ENCODE assay signal across 8 cellular contexts in genomic region chr1:32886012-32886827, GRCh38.
A peak's percentile ranks its signal among the peaks of the same experiment; 100 is the strongest.
DNase-seq lines count a peak whose midpoint lies in the region; ATAC-seq lines count a peak whose summit lies in the region.

HPCA (plus strand) TSS chr1:32886491; CDS start chr1:32888899, 2,408 bp downstream.

- peaks cover 7% of the 10 kb centered on the region for H3K4me1 ChIP-seq in iPS-18a (ENCODE audit: control insufficient read depth, low read depth, low read length)

- DNase-seq in NCI-H748 (lab: John Stamatoyannopoulos, UW; ENCODE audit: unreplicated experiment) (peak; percentile 51), NCI-H748 treated with DMSO at 0.1 percent for 48 hours (lab: John Stamatoyannopoulos, UW) (no peak), NCI-H226 (peak; percentile 52), middle frontal gyrus (ENCODE audit: extremely low spot score, low spot score) (no peak)
- peak; percentile 14 to 46 (median 27) for DNase-seq in stimulated activated CD4-positive, alpha-beta T cell treated with anti-CD3 and anti-CD28 coated beads, TNF-alpha, amount 100 ng/mL, for 48 hours (ENCODE audit: low read depth in 3 of 3)

- H3K9me3 ChIP-seq in iPS-18a (ENCODE audit: control insufficient read depth, low read depth, low read length) = no peaks in the 10 kb centered on the region

- H3K9ac ChIP-seq in iPS-18a (ENCODE audit: low read length) = no peak within 1 kb of the TSS

- H3K27ac ChIP-seq in angular gyrus (ENCODE audit: low read depth, low read length) (peak within 1 kb of the TSS; percentile 7), iPS-18a (ENCODE audit: low read length) (no peak within 1 kb of the TSS)

- H3K27me3 ChIP-seq in iPS-18a (ENCODE audit: control insufficient read depth, insufficient read depth, low read length) = peaks cover 31% of the 10 kb centered on the region

- ATAC-seq in HG02852 (IDR thresholded peaks at IDR 0.05; ENCODE audit: unreplicated experiment) = no peak

- H3K36me3 ChIP-seq in iPS-18a (ENCODE audit: control insufficient read depth, low read depth, low read length) = no peaks in the 10 kb centered on the region

- H3K4me3 ChIP-seq in iPS-18a (ENCODE audit: low read length) = peak within 1 kb of the TSS; percentile 11

Comparison
In these comparisons a context has a peak if more than half of its experiments do, and no peak if none do; other contexts are left out.
1. DNase-seq: peak in NCI-H748 (single experiment), NCI-H226 (single experiment) and stimulated activated CD4-positive, alpha-beta T cell treated with anti-CD3 and anti-CD28 coated beads, TNF-alpha, amount 100 ng/mL, for 48 hours (3 of 3); none in NCI-H748 treated with DMSO at 0.1 percent for 48 hours (single experiment) and middle frontal gyrus (single experiment).